Comparison of ENCODE assay signal across 16 cellular contexts in genomic region chr1:59184506-59184905, GRCh38.
DNase-seq lines count a peak whose midpoint lies in the region; ATAC-seq and TF ChIP-seq lines count a peak whose summit lies in the region.
"Had no signal": no experiment of that assay in that cellular context is flagged by ENCODE, and none has a peak within 500 bp of the region (broad histone marks: within the 10 kb centered on the region; RNA-seq: fewer than 3 reads in every experiment).

No MANE protein-coding gene starts in this region.

- no peak for TF ChIP-seq POLR2A in esophagus muscularis mucosa (IDR thresholded peaks at IDR 0.05; ENCODE audit: low read depth)
- no peak for TF ChIP-seq POLR2A in thyroid gland (IDR thresholded peaks at IDR 0.05)

- H3K27ac ChIP-seq in esophagus muscularis mucosa (replicated peaks in 1 of 4) (no peak overlapping the region), thyroid gland (peak overlapping the region; percentile 14 to 82 (median 56))

- WGBS in esophagus muscularis mucosa: 90% methylated on average over 5 of the region's 5 CpGs
- 53 to 57% methylated on average over 5 of the region's 5 CpGs for WGBS in thyroid gland, 2 donors

- ATAC-seq in WTC11 (peak; percentile 18; the same call in 1 of the 2 replicates), HG03175 (IDR thresholded peaks at IDR 0.05; ENCODE audit: unreplicated experiment) (no peak), GM21423 (IDR thresholded peaks at IDR 0.05; ENCODE audit: unreplicated experiment) (no peak)

- CTCF ChIA-PET in WTC11 (lab: Charles Lee): no interaction called here

- H3K27me3 Mint-ChIP-seq in WTC11 (ENCODE audit: low read depth): no peaks in the 10 kb centered on the region
- no peaks in the 10 kb centered on the region for H3K27me3 Mint-ChIP-seq in nephron (ENCODE audit: low read depth)

- TF ChIP-seq CTCF in WTC11 (IDR thresholded peaks at IDR 0.05) (no peak), esophagus muscularis mucosa (IDR thresholded peaks at IDR 0.05) (no peak), nephron (IDR thresholded peaks at IDR 0.05; ENCODE audit: unreplicated experiment in 3 of 3) (no peak), thyroid gland (IDR thresholded peaks at IDR 0.05) (no peak)

- H3K4me3 Mint-ChIP-seq in WTC11 (no peak overlapping the region), nephron (no peak overlapping the region)
- H3K4me3 Mint-ChIP-seq: CD4-positive, CD25-positive, alpha-beta regulatory T cell; CD8-positive, alpha-beta memory T cell had no signal

- H3K4me1 Mint-ChIP-seq in WTC11 (peaks cover 9% of the 10 kb centered on the region), nephron (peaks cover 28% of the 10 kb centered on the region)
- H3K4me1 Mint-ChIP-seq: CD4-positive, CD25-positive, alpha-beta regulatory T cell; CD8-positive, alpha-beta memory T cell had no signal

- POLR2A ChIA-PET in WTC11 (lab: Charles Lee): no interaction called here

- H3K27ac Mint-ChIP-seq in WTC11: no peak overlapping the region
- H3K27ac Mint-ChIP-seq in nephron: peak overlapping the region in 2 of 3 experiments; percentile 29 to 69
- H3K27ac Mint-ChIP-seq: CD4-positive, CD25-positive, alpha-beta regulatory T cell; CD8-positive, alpha-beta memory T cell had no signal

- H3K36me3 Mint-ChIP-seq in WTC11: no peaks in the 10 kb centered on the region
- H3K36me3 Mint-ChIP-seq in nephron (ENCODE audit: low read depth): no peaks in the 10 kb centered on the region
- H3K36me3 Mint-ChIP-seq: CD4-positive, CD25-positive, alpha-beta regulatory T cell had no signal

- H3K4me3 ChIP-seq in esophagus muscularis mucosa (no peak overlapping the region), thyroid gland (replicated peaks in 1 of 3) (no peak overlapping the region)
- H3K4me3 ChIP-seq: HAP-1 had no signal

- intact Hi-C loops in esophagus muscularis mucosa (cut with DNase I) (loop anchor here (10.0 kb wide), 1 partner anchor 60 kb away; no protein-coding TSS in a partner anchor), thyroid gland (cut with DNase I) (no loop called here)

- DNase-seq in WTC11 (ENCODE audit: low spot score) (no peak), esophagus muscularis mucosa (ENCODE audit: extremely low spot score) (peak; percentile 80), thyroid gland (peak; percentile 27 to 44), NCI-H146 (lab: John Stamatoyannopoulos, UW) (no peak)
- no peak for DNase-seq in stimulated activated CD4-positive, alpha-beta T cell treated with anti-CD3 and anti-CD28 coated beads, Interleukin-12 subunit alpha, Interleukin-12 subunit beta, amount 100 ng/mL, for 4 hours
- DNase-seq: ACHN; BE2C; C1 segment of cervical spinal cord; CD4-positive, CD25-positive, alpha-beta regulatory T cell; CD8-positive, alpha-beta memory T cell; COR-L47; KG1 had no signal

- no peaks in the 10 kb centered on the region for H3K27me3 ChIP-seq in esophagus muscularis mucosa
- H3K27me3 ChIP-seq in thyroid gland: no peaks in the 10 kb centered on the region
- H3K27me3 ChIP-seq: BE2C had no signal

- TF ChIP-seq EP300 in esophagus muscularis mucosa (IDR thresholded peaks at IDR 0.05): no peak

- H3K9me3 ChIP-seq in esophagus muscularis mucosa (no peaks in the 10 kb centered on the region), thyroid gland (no peaks in the 10 kb centered on the region)
- H3K9me3 ChIP-seq: BE2C, HAP-1 had no signal

- peaks cover 10% of the 10 kb centered on the region for H3K9me3 Mint-ChIP-seq in WTC11
- H3K9me3 Mint-ChIP-seq in nephron: peaks cover 2% of the 10 kb centered on the region
- H3K9me3 Mint-ChIP-seq: CD8-positive, alpha-beta memory T cell had no signal

- H3K36me3 ChIP-seq in esophagus muscularis mucosa (no peaks in the 10 kb centered on the region), thyroid gland (no peaks in the 10 kb centered on the region)
- H3K36me3 ChIP-seq: BE2C, HAP-1 had no signal

- H3K4me1 ChIP-seq in esophagus muscularis mucosa (peaks cover 8 to 23% (median 20%) of the 10 kb centered on the region in 4 donors), thyroid gland (peaks cover 61 to 62% of the 10 kb centered on the region in 2 donors)
- H3K4me1 ChIP-seq: BE2C, HAP-1 had no signal

TF ChIP-seq in WTC11, 78 proteins besides CTCF, POLR2A, EP300 and RAD21:
- TF ChIP-seq AFF4 (CRISPR knock-in tag; IDR thresholded peaks at IDR 0.05; ENCODE audit: borderline replicate concordance) (no peak), ZNF396 (CRISPR knock-in tag; IDR thresholded peaks at IDR 0.05; ENCODE audit: borderline replicate concordance) (no peak), JAZF1 (CRISPR knock-in tag; IDR thresholded peaks at IDR 0.05) (no peak), ZNF423 (CRISPR knock-in tag; IDR thresholded peaks at IDR 0.05) (no peak), SOX15 (CRISPR knock-in tag; IDR thresholded peaks at IDR 0.05) (no peak), JUN (CRISPR knock-in tag; IDR thresholded peaks at IDR 0.05) (no peak), EMX1 (CRISPR knock-in tag; IDR thresholded peaks at IDR 0.05) (no peak), MLX (CRISPR knock-in tag; IDR thresholded peaks at IDR 0.05) (no peak), HMGXB4 (CRISPR knock-in tag; IDR thresholded peaks at IDR 0.05) (no peak), HMGA2 (CRISPR knock-in tag; IDR thresholded peaks at IDR 0.05) (no peak), ZNF671 (CRISPR knock-in tag; IDR thresholded peaks at IDR 0.05) (no peak), ZNF317 (CRISPR knock-in tag; IDR thresholded peaks at IDR 0.05; ENCODE audit: borderline replicate concordance, low read depth) (no peak), NFE2L1 (CRISPR knock-in tag; IDR thresholded peaks at IDR 0.05) (no peak), KAT7 (CRISPR knock-in tag; IDR thresholded peaks at IDR 0.05; ENCODE audit: borderline replicate concordance) (no peak), TEAD1 (CRISPR knock-in tag; IDR thresholded peaks at IDR 0.05) (no peak), SMAD4 (CRISPR knock-in tag; IDR thresholded peaks at IDR 0.05) (no peak), E2F4 (CRISPR knock-in tag; IDR thresholded peaks at IDR 0.05; ENCODE audit: borderline replicate concordance, low read depth) (no peak)
TF ChIP-seq in WTC11: peak in this region for 0.

Comparison
In these comparisons a context has a peak if more than half of its experiments do, and no peak if none do; other contexts are left out.
1. DNase-seq: peak in esophagus muscularis mucosa (single experiment) and thyroid gland (2 of 2); none in WTC11 (single experiment), NCI-H146 (single experiment) and stimulated activated CD4-positive, alpha-beta T cell treated with anti-CD3 and anti-CD28 coated beads, Interleukin-12 subunit alpha, Interleukin-12 subunit beta, amount 100 ng/mL, for 4 hours (single experiment).
2. H3K27ac ChIP-seq: peak in thyroid gland (3 of 3); none in esophagus muscularis mucosa (0 of 4).